In genomic region chr1:180927841-180928240, GRCh38 we compare ENCODE assay signal across 12 cellular contexts. TPM values are rescaled to one million over a fixed set of nuclear protein-coding genes. Genes with fewer than 3 reads are reported as not detected.
DNase-seq lines count a peak whose midpoint lies in the region; ATAC-seq and TF ChIP-seq lines count a peak whose summit lies in the region.
"Had no signal": no experiment of that assay in that cellular context is flagged by ENCODE, and none has a peak within 500 bp of the region (broad histone marks: within the 10 kb centered on the region; RNA-seq: fewer than 3 reads in every experiment).

No MANE protein-coding gene starts in this region.

- intact Hi-C loops in thyroid gland (cut with DNase I), result no loop called here

- no peaks in the 10 kb centered on the region for H3K9me3 ChIP-seq in thyroid gland
- H3K9me3 ChIP-seq: HAP-1, SJSA1 had no signal

- TF ChIP-seq POLR2A in thyroid gland (IDR thresholded peaks at IDR 0.05), result no peak

- DNase-seq in NCI-H1694 treated with DMSO at 0.1 percent for 48 hours (lab: John Stamatoyannopoulos, UW) (peak; percentile 96), SK-N-DZ (ENCODE audit: low spot score) (peak; percentile 36), iPS-NIHi11 (ENCODE audit: low spot score) (peak; percentile 52), thyroid gland (peak; percentile 55 to 64)
- no peak for DNase-seq in activated naive CD4-positive, alpha-beta T cell treated with Interleukin-2 at 50 U/mL for 16 hours
- DNase-seq: activated CD4-positive, alpha-beta memory T cell treated with anti-CD3 and anti-CD28 coated beads, Interleukin-2, amount 10 ng/mL, durations not matched to agents 7 days and 5 days; activated naive CD8-positive, alpha-beta T cell treated with anti-CD3 and anti-CD28 coated beads, Interleukin-2, amount 10 ng/mL, durations not matched to agents 7 days and 5 days had no signal

- H3K36me3 ChIP-seq in thyroid gland, result no peaks in the 10 kb centered on the region
- H3K36me3 ChIP-seq: HAP-1 had no signal

- 31 to 46% methylated on average over 3 of the region's 4 CpGs for WGBS in thyroid gland, 2 donors

- H3K4me3 ChIP-seq in thyroid gland (replicated peaks in 1 of 3), result no peak overlapping the region
- H3K4me3 ChIP-seq: HAP-1, SJSA1 had no signal

- peak overlapping the region; percentile 89 to 99 (median 94) for H3K27ac ChIP-seq in thyroid gland
- H3K27ac ChIP-seq: HL-60, SJSA1 had no signal

- ATAC-seq in GM18498 (IDR thresholded peaks at IDR 0.05; ENCODE audit: unreplicated experiment), result no peak
- ATAC-seq in GM21447 (IDR thresholded peaks at IDR 0.05; ENCODE audit: unreplicated experiment), result no peak

- H3K4me1 ChIP-seq in thyroid gland, result peaks cover 57 to 63% of the 10 kb centered on the region in 2 donors

- no peaks in the 10 kb centered on the region for H3K27me3 ChIP-seq in thyroid gland
- H3K27me3 ChIP-seq: SJSA1 had no signal

- no peak for TF ChIP-seq CTCF in thyroid gland (IDR thresholded peaks at IDR 0.05)

RNA-seq across cellular contexts. Expression of gene KIAA1614, which starts 15.1 kb away (rescaled TPM):
- polyA plus RNA-seq in SK-N-DZ (2014; cell fraction: cytosol; rRNA removed), result 1.9 and 2.0 TPM in 2 replicates
- polyA plus RNA-seq in SK-N-DZ (2014; cell fraction: nucleus; rRNA removed), result 1.1 and 1.2 TPM in 2 replicates
- 10 to 100 TPM in 2 of 4 donors, 1 to 10 TPM in 2; 8.7 to 16.7 (median 12.5) TPM for total RNA-seq in thyroid gland
